ENCODE assay signal across 8 cellular contexts in genomic region chr6:57173886-57174510, GRCh38. TPM values are rescaled to one million over a fixed set of nuclear protein-coding genes. Genes with fewer than 3 reads are reported as not detected.
DNase-seq lines count a peak whose midpoint lies in the region; ATAC-seq and TF ChIP-seq lines count a peak whose summit lies in the region.

No MANE protein-coding gene starts in this region.

- H3K79me2 ChIP-seq in DOHH2 (ENCODE audit: control insufficient read depth, low read length) (peaks cover 66% of the 10 kb centered on the region), Karpas-422 (ENCODE audit: low read length) (peaks cover 73% of the 10 kb centered on the region)

- peaks cover 10% of the 10 kb centered on the region for H3F3A ChIP-seq in DOHH2 (ENCODE audit: control insufficient read depth, insufficient read depth)

- peak overlapping the region; percentile 25 for H3K27ac Mint-ChIP-seq in memory B cell

- H3K4me1 ChIP-seq in DOHH2 (ENCODE audit: control insufficient read depth, low read length) (peaks cover 24% of the 10 kb centered on the region), Karpas-422 (ENCODE audit: low read length) (peaks cover 38% of the 10 kb centered on the region)

- no peaks in the 10 kb centered on the region for H3K27me3 Mint-ChIP-seq in memory B cell

- peak overlapping the region; percentile 95 for H3K9ac ChIP-seq in Karpas-422 (ENCODE audit: low read length)

- H4K20me1 ChIP-seq in DOHH2 (ENCODE audit: control insufficient read depth, insufficient read depth, low read depth, low read length) (no peaks in the 10 kb centered on the region), Karpas-422 (ENCODE audit: insufficient read depth, low read depth, low read length) (no peaks in the 10 kb centered on the region)

- no peaks in the 10 kb centered on the region for H3K9me2 ChIP-seq in DOHH2 (replicated peaks; ENCODE audit: control insufficient read depth, low read length)
- no peaks in the 10 kb centered on the region for H3K9me2 ChIP-seq in Karpas-422 (replicated peaks; ENCODE audit: insufficient read depth, low read length)

- H3K27ac ChIP-seq in DOHH2 (ENCODE audit: low read depth, low read length) (peak overlapping the region; percentile 74; the same call in 1 of the 2 replicates), Karpas-422 (ENCODE audit: low read length) (peak overlapping the region; percentile 74)

- H3K27me3 ChIP-seq in DOHH2 (ENCODE audit: control insufficient read depth, low read length) (no peaks in the 10 kb centered on the region), Karpas-422 (ENCODE audit: low read length) (no peaks in the 10 kb centered on the region)

- ATAC-seq in memory B cell (ENCODE audit: low read depth) (no peak), GM18502 (IDR thresholded peaks at IDR 0.05; ENCODE audit: poor library complexity, unreplicated experiment) (no peak), GM21423 (IDR thresholded peaks at IDR 0.05; ENCODE audit: unreplicated experiment) (no peak), HG03159 (IDR thresholded peaks at IDR 0.05; ENCODE audit: unreplicated experiment) (no peak)

- H2AFZ ChIP-seq in Karpas-422 (ENCODE audit: low read length) = no peak overlapping the region

- H3K4me3 ChIP-seq in DOHH2 (ENCODE audit: low read length) (peak overlapping the region; percentile 82), Karpas-422 (ENCODE audit: low read length) (peak overlapping the region; percentile 82)

- no peaks in the 10 kb centered on the region for H3K9me3 Mint-ChIP-seq in memory B cell

- H3K36me3 ChIP-seq in DOHH2 (ENCODE audit: control insufficient read depth, low read length) (peaks cover 44% of the 10 kb centered on the region), Karpas-422 (ENCODE audit: insufficient read depth, low read length) (peaks cover 7% of the 10 kb centered on the region; the same call in 1 of the 2 replicates)

- H3K4me1 Mint-ChIP-seq in memory B cell = peaks cover 23% of the 10 kb centered on the region

- no peaks in the 10 kb centered on the region for H3K9me3 ChIP-seq in DOHH2 (ENCODE audit: control insufficient read depth, insufficient read depth, low read length)
- H3K9me3 ChIP-seq in Karpas-422 (ENCODE audit: low read length) = no peaks in the 10 kb centered on the region

- peak overlapping the region; percentile 93 for H3K4me3 Mint-ChIP-seq in memory B cell

- H3K4me2 ChIP-seq in DOHH2 (ENCODE audit: low read length) (peak overlapping the region; percentile 84), Karpas-422 (ENCODE audit: low read depth, low read length, poor library complexity, severe bottlenecking) (peak overlapping the region; percentile 92)

- peak; percentile 54 for DNase-seq in Karpas-422
- peak; percentile 83 for DNase-seq in astrocyte of the hippocampus (ENCODE audit: low read depth, low spot score)
- DNase-seq in memory B cell (ENCODE audit: low spot score in 2 of 2) = no peak
- no peak for DNase-seq in NCI-H748 (lab: John Stamatoyannopoulos, UW; ENCODE audit: unreplicated experiment)

- H3K36me3 Mint-ChIP-seq in memory B cell = peaks cover 2% of the 10 kb centered on the region

- no peak for TF ChIP-seq CTCF in DOHH2 (IDR thresholded peaks at IDR 0.05; ENCODE audit: low read depth, low read length, poor library complexity, severe bottlenecking)

RNA-seq across cellular contexts. Expression of gene BAG2, which starts 1.9 kb away (rescaled TPM):
- 9.0 and 19.5 TPM in 2 replicates for total RNA-seq in Karpas-422 (2014; rRNA removed; shearing (Covaris generic); ENCODE audit: low replicate concordance)

RNA-seq across cellular contexts. Expression of gene RAB23, which starts 48.1 kb away (rescaled TPM):
- 2.8 and 3.9 TPM in 2 replicates for total RNA-seq in Karpas-422 (2014; rRNA removed; shearing (Covaris generic); ENCODE audit: low replicate concordance)

Comparison
In these comparisons a context has a peak if more than half of its experiments do, and no peak if none do; other contexts are left out.
1. DNase-seq: peak in Karpas-422 (single experiment) and astrocyte of the hippocampus (single experiment); none in memory B cell (0 of 2) and NCI-H748 (single experiment).